ENCODE assay signal across 21 cellular contexts in genomic region chr7:122402235-122402634, GRCh38.
DNase-seq lines count a peak whose midpoint lies in the region; ATAC-seq and TF ChIP-seq lines count a peak whose summit lies in the region.
"Had no signal": no experiment of that assay in that cellular context is flagged by ENCODE, and none has a peak within 500 bp of the region (broad histone marks: within the 10 kb centered on the region; RNA-seq: fewer than 3 reads in every experiment).

No MANE protein-coding gene starts in this region.

- CTCF ChIA-PET in WTC11 (lab: Charles Lee) = interaction anchor here (0.6 kb wide), 1 partner anchor 102 kb away, joined by 3 read pairs; no protein-coding TSS in a partner anchor

- H3K36me3 ChIP-seq in HUES48 (ENCODE audit: control insufficient read depth, insufficient read depth, low read length) (no peaks in the 10 kb centered on the region), neuronal stem cell (replicated peaks in 1 of 2; ENCODE audit: control insufficient read depth in 2 of 2, insufficient read depth in 2 of 2, low read length in 2 of 2) (no peaks in the 10 kb centered on the region)

- no peak overlapping the region for H4K8ac ChIP-seq in neuronal stem cell (ENCODE audit: low read depth, low read length)

- ATAC-seq in WTC11 = peak; percentile 78
- ATAC-seq: HCT116, SK-N-SH treated with all-trans-retinoic acid at 6 μM for 48 hours, T-cell had no signal

- peak overlapping the region; percentile 52 for H3K27ac ChIP-seq in HUES48 (ENCODE audit: low read depth, low read length)
- H3K27ac ChIP-seq in neuronal stem cell (replicated peaks; ENCODE audit: low read length) = no peak overlapping the region
- H3K27ac ChIP-seq: GM23248 had no signal

- H3K27me3 ChIP-seq in HUES48 (ENCODE audit: control insufficient read depth, insufficient read depth, low read length) (no peaks in the 10 kb centered on the region), neuronal stem cell (ENCODE audit: control insufficient read depth in 3 of 3, insufficient read depth in 3 of 3, low read depth in 1 of 3, low read length in 3 of 3) (no peaks in the 10 kb centered on the region)

- DNase-seq in ELF-1 (ENCODE audit: low read depth, low spot score) (peak; percentile 10), WTC11 (ENCODE audit: low spot score) (peak; percentile 24), iPS-NIHi7 (ENCODE audit: extremely low spot score) (peak; percentile 52), neuronal stem cell (ENCODE audit: low spot score) (no peak), globus pallidus (ENCODE audit: low spot score) (no peak), SW480 (ENCODE audit: low spot score) (no peak)
- DNase-seq: DMS53, GF-D8, GM23248, IMR-90, NCI-H1105 treated with DMSO at 0.1 percent for 48 hours, NCI-H1694 treated with DMSO at 0.1 percent for 48 hours, NCI-H2081 treated with DMSO at 0.1 percent for 48 hours, NCI-H748 treated with DMSO at 0.1 percent for 48 hours, SIG-M5, T-cell had no signal

- H3K4ac ChIP-seq in neuronal stem cell (ENCODE audit: low read length) = no peak overlapping the region

- H3K4me1 ChIP-seq in HUES48 (ENCODE audit: control insufficient read depth, insufficient read depth, low read length) (peaks cover 24% of the 10 kb centered on the region), neuronal stem cell (ENCODE audit: control insufficient read depth in 2 of 2, insufficient read depth in 1 of 2, low read depth in 1 of 2, low read length in 2 of 2) (peaks cover 4 to 8% of the 10 kb centered on the region in 2 donors)

- no peak overlapping the region for H3K4me3 Mint-ChIP-seq in WTC11
- H3K4me3 Mint-ChIP-seq: B cell, CD14-positive monocyte, T-cell had no signal

- no peaks in the 10 kb centered on the region for H3K27me3 Mint-ChIP-seq in WTC11 (ENCODE audit: low read depth)
- H3K27me3 Mint-ChIP-seq: B cell, T-cell had no signal

- no peak overlapping the region for H2BK5ac ChIP-seq in neuronal stem cell (ENCODE audit: low read length)

- H3K79me1 ChIP-seq in neuronal stem cell (ENCODE audit: low read depth, low read length) = no peaks in the 10 kb centered on the region

- H2AFZ ChIP-seq in neuronal stem cell (ENCODE audit: low read length) = no peak overlapping the region
- H2AFZ ChIP-seq: GM23248 had no signal

- H2BK120ac ChIP-seq in neuronal stem cell (ENCODE audit: low read depth, low read length) = no peak overlapping the region

- peaks cover 43% of the 10 kb centered on the region for H3K4me1 Mint-ChIP-seq in WTC11
- H3K4me1 Mint-ChIP-seq: B cell, CD14-positive monocyte, T-cell had no signal

- no peaks in the 10 kb centered on the region for H3K9me3 Mint-ChIP-seq in WTC11

- H2BK12ac ChIP-seq in neuronal stem cell (ENCODE audit: low read length) = no peak overlapping the region

- H3K23ac ChIP-seq in neuronal stem cell (ENCODE audit: low read depth, low read length, poor library complexity) = no peak overlapping the region

- POLR2A ChIA-PET in WTC11 (lab: Charles Lee) = no interaction called here

- no peak overlapping the region for H2BK15ac ChIP-seq in neuronal stem cell (ENCODE audit: low read length)

- WGBS in neuronal stem cell (ENCODE audit: extremely low coverage in 2 of 2, insufficient read length in 2 of 2, insufficient replicate concordance in 1 of 2), 2 donors = no CpG with 5 or more reads among the region's 4 CpGs

- no peak overlapping the region for H3K27ac Mint-ChIP-seq in WTC11
- H3K27ac Mint-ChIP-seq: B cell, CD14-positive monocyte, T-cell had no signal

- H4K91ac ChIP-seq in neuronal stem cell (ENCODE audit: low read depth, low read length, poor library complexity) = no peak overlapping the region

- H3K4me3 ChIP-seq in HUES48 (ENCODE audit: low read depth, low read length) (no peak overlapping the region), neuronal stem cell (ENCODE audit: low read length in 2 of 2) (no peak overlapping the region)
- H3K4me3 ChIP-seq: GM23248 had no signal

- TF ChIP-seq CTCF in WTC11 (IDR thresholded peaks at IDR 0.05) = no peak

- H3K9me3 ChIP-seq in HUES48 (ENCODE audit: control insufficient read depth, insufficient read depth, low read length) = no peaks in the 10 kb centered on the region
- no peaks in the 10 kb centered on the region for H3K9me3 ChIP-seq in neuronal stem cell (replicated peaks in 1 of 2; ENCODE audit: control insufficient read depth in 2 of 2, insufficient read depth in 1 of 2, low read depth in 1 of 2, low read length in 2 of 2)

- H3K9ac ChIP-seq in HUES48 (ENCODE audit: low read depth, low read length) (no peak overlapping the region), neuronal stem cell (ENCODE audit: low read depth, low read length, poor library complexity) (no peak overlapping the region)
- H3K9ac ChIP-seq: GM23248 had no signal

- peaks cover 9% of the 10 kb centered on the region; the same call in 1 of the 2 replicates for H3K36me3 Mint-ChIP-seq in WTC11
- H3K36me3 Mint-ChIP-seq: CD14-positive monocyte, T-cell had no signal

- H3K14ac ChIP-seq in neuronal stem cell (ENCODE audit: low read length) = no peak overlapping the region

- H3K18ac ChIP-seq in neuronal stem cell (ENCODE audit: low read length) = no peak overlapping the region

- H3K4me2 ChIP-seq in neuronal stem cell (ENCODE audit: insufficient read depth, low read length, poor library complexity, severe bottlenecking) = no peak overlapping the region

- no peak overlapping the region for H2AK5ac ChIP-seq in neuronal stem cell (ENCODE audit: low read depth, low read length)

TF ChIP-seq in WTC11, 78 proteins besides CTCF, POLR2A, EP300 and RAD21 (continues in another document):
- TF ChIP-seq ZSCAN18 (CRISPR knock-in tag; IDR thresholded peaks at IDR 0.05) (no peak), FOXJ3 (CRISPR knock-in tag; IDR thresholded peaks at IDR 0.05; ENCODE audit: borderline replicate concordance) (no peak), NFYB (CRISPR knock-in tag; conservative IDR thresholded peaks at IDR 0.05; ENCODE audit: low read depth) (no peak), E2F4 (CRISPR knock-in tag; IDR thresholded peaks at IDR 0.05; ENCODE audit: borderline replicate concordance, low read depth) (no peak), TP53 (CRISPR knock-in tag; IDR thresholded peaks at IDR 0.05) (no peak), ETV6 (CRISPR knock-in tag; IDR thresholded peaks at IDR 0.05) (no peak), NR1H2 (CRISPR knock-in tag; IDR thresholded peaks at IDR 0.05) (no peak), PRDM15 (CRISPR knock-in tag; IDR thresholded peaks at IDR 0.05) (no peak), MLX (CRISPR knock-in tag; IDR thresholded peaks at IDR 0.05) (no peak), HMGA2 (CRISPR knock-in tag; IDR thresholded peaks at IDR 0.05) (no peak)

Comparison
In these comparisons a context has a peak if more than half of its experiments do, and no peak if none do; other contexts are left out.
1. DNase-seq: peak in ELF-1 (single experiment), WTC11 (single experiment) and iPS-NIHi7 (single experiment); none in neuronal stem cell (single experiment), globus pallidus (single experiment) and SW480 (single experiment).